In the genomic region with DNA sequence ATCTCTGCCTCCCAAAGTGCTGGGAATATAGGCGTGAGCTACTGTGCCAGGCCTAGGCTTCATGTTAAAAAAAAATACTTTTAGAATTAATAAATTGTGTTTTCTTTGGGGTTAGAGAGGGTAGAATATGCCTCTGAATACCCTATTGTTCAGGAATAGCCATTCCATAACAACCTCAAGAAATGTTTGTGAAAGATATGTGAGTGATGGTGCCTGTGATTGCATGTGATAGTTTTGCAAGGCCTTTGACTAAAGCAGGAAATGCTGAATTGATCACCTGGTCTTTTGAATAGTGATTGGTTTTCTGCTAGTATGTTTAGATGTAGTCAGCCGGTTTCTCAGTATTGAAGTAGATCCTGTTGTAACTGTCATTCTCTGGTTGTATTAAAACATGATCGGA, we compare ENCODE assay signal across 20 cellular contexts.
"Had no signal": no experiment of that assay in that cellular context is flagged by ENCODE, and none has a peak within 500 bp of the region (broad histone marks: within the 10 kb centered on the region; RNA-seq: fewer than 3 reads in every experiment).

No MANE protein-coding gene starts in this region.

- FAIRE-seq: RCC 7860, TTC549 had no signal

- DNase-seq: activated CD4-positive, alpha-beta memory T cell treated with anti-CD3 and anti-CD28 coated beads, Interleukin-2, amount 10 ng/mL, durations not matched to agents 7 days and 5 days; activated CD4-positive, alpha-beta T cell treated with anti-CD3 and anti-CD28 coated beads, Interleukin-2, amount 50 U/mL, for 1 hour; activated CD4-positive, CD25-positive, alpha-beta regulatory T cell; activated CD8-positive, alpha-beta memory T cell treated with anti-CD3 and anti-CD28 coated beads, Interleukin-2, amount 50 U/mL, for 4 hours; activated T-cell treated with anti-CD3 and anti-CD28 coated beads, Interleukin-2, amount 50 U/mL, for 72 hours; aorta; caudate nucleus; NCI-H1048; NCI-H146; NCI-H187 treated with DMSO at 0.1 percent for 48 hours; NCI-H2081 treated with DMSO at 0.1 percent for 48 hours; NCI-H446; NCI-H524; SHP77 treated with DMSO at 0.1 percent for 48 hours; T-cell; T-helper 2 cell; T1000 had no signal

- H3K27me3 Mint-ChIP-seq: activated CD4-positive, alpha-beta memory T cell treated with anti-CD3 and anti-CD28 coated beads, Interleukin-2, amount 10 ng/mL, durations not matched to agents 7 days and 5 days; activated naive CD4-positive, alpha-beta T cell treated with anti-CD3 and anti-CD28 coated beads, Interleukin-2, amount 50 U/mL, for 24 hours; T-cell had no signal

- H3K4me3 Mint-ChIP-seq: activated CD4-positive, alpha-beta memory T cell treated with anti-CD3 and anti-CD28 coated beads, Interleukin-2, amount 10 ng/mL, durations not matched to agents 7 days and 5 days; activated naive CD4-positive, alpha-beta T cell treated with anti-CD3 and anti-CD28 coated beads, Interleukin-2, amount 50 U/mL, for 24 hours; activated T-cell treated with anti-CD3 and anti-CD28 coated beads, Interleukin-2, amount 50 U/mL, for 72 hours; T-cell had no signal

- ATAC-seq: activated T-cell treated with anti-CD3 and anti-CD28 coated beads, Interleukin-2, amount 50 U/mL, for 72 hours; T-cell had no signal

- H3K27ac Mint-ChIP-seq: activated CD4-positive, alpha-beta memory T cell treated with anti-CD3 and anti-CD28 coated beads, Interleukin-2, amount 10 ng/mL, durations not matched to agents 7 days and 5 days; activated naive CD4-positive, alpha-beta T cell treated with anti-CD3 and anti-CD28 coated beads, Interleukin-2, amount 50 U/mL, for 24 hours; activated T-cell treated with anti-CD3 and anti-CD28 coated beads, Interleukin-2, amount 50 U/mL, for 72 hours; T-cell had no signal

- H3K9me3 Mint-ChIP-seq: activated CD4-positive, alpha-beta memory T cell treated with anti-CD3 and anti-CD28 coated beads, Interleukin-2, amount 10 ng/mL, durations not matched to agents 7 days and 5 days; activated naive CD4-positive, alpha-beta T cell treated with anti-CD3 and anti-CD28 coated beads, Interleukin-2, amount 50 U/mL, for 24 hours; activated T-cell treated with anti-CD3 and anti-CD28 coated beads, Interleukin-2, amount 50 U/mL, for 72 hours; T-cell had no signal
